ENCODE assay signal across 8 cellular contexts in the genomic region with DNA sequence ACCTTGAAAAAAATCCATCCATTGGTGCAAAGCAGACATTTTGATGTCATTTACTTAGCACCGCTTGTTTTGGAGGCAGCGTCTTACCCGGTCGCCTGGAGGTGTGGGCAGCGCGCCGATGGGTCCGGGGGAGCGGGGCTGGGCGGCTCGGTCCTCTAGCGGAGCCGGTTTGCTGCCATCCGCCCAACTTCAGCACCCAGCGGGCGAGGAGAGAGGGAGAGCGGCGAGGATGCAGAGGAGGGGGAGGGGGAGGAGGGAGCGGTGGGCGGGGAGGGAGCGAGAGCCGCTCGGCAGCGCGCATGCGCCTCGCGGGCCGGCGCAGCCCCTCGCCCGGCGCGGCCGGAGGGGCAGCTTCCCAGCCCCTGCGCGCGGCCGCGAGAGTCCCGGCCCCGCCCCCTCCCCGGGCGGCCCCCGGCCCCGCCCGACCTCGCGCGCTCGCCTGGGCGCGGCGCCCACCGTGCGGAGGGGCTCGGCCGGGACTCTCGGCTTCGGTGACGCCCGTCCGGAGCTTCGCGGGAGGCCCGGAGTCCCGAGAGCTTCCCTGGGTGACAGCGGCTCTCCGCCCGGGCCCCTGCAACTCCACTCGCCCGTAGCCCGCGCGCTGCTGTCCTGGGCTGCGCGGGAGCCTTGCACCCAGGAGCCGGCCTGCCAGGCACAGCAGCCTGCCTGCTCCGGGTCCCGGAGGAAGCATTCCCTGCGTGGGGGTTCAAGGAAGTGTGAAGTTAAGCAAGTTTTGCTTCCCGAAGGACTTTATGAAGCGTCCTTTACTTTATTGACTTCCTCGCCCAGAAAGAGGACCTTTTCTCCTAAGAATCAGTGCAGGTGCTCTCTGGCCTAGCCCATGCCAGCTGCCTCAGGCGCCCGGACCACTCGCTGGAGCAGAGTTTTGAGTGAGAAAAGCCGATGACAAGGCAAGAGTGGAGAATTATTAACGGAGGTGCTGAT. TPM values are rescaled to one million over a fixed set of nuclear protein-coding genes. Genes with fewer than 3 reads are reported as not detected.
DNase-seq lines count a peak whose midpoint lies in the region; ATAC-seq and TF ChIP-seq lines count a peak whose summit lies in the region.

A gene with protein sequence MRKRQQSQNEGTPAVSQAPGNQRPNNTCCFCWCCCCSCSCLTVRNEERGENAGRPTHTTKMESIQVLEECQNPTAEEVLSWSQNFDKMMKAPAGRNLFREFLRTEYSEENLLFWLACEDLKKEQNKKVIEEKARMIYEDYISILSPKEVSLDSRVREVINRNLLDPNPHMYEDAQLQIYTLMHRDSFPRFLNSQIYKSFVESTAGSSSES (minus strand): TSS at position 246 of the 945 bp plus-strand sequence. CDS start 87,264 bp downstream, outside the sequence.

- no peak for TF ChIP-seq EP300 in upper lobe of left lung (IDR thresholded peaks at IDR 0.05)

- DNase-seq in activated naive CD4-positive, alpha-beta T cell treated with anti-CD3 and anti-CD28 coated beads for 36 hours = peak; percentile 50
- DNase-seq in activated naive CD4-positive, alpha-beta T cell (lab: John Stamatoyannopoulos, UW) = no peak
- DNase-seq in NCI-H2171 (lab: John Stamatoyannopoulos, UW) = peak; percentile 52
- DNase-seq in activated T-cell treated with anti-CD3 and anti-CD28 coated beads, Interleukin-2, amount 50 U/mL, for 24 hours = peak; percentile 55
- peak; percentile 72 for DNase-seq in fibroblast of the aortic adventitia (ENCODE audit: low read depth)
- peak in 6 of 9 donors; percentile 5 to 32 (median 15) for DNase-seq in naive thymus-derived CD4-positive, alpha-beta T cell
- DNase-seq in upper lobe of left lung = peak; percentile 34 to 88

- peak within 1 kb of the TSS; percentile 73 for H3K4me3 Mint-ChIP-seq in activated naive CD4-positive, alpha-beta T cell treated with anti-CD3 and anti-CD28 coated beads for 36 hours
- peak within 1 kb of the TSS; percentile 74 for H3K4me3 Mint-ChIP-seq in activated T-cell treated with anti-CD3 and anti-CD28 coated beads, Interleukin-2, amount 50 U/mL, for 24 hours
- peak within 1 kb of the TSS; percentile 78 to 94 (median 88) for H3K4me3 Mint-ChIP-seq in naive thymus-derived CD4-positive, alpha-beta T cell

- peaks cover 3 to 12% of the 10 kb centered on the region in 2 donors for H3K4me1 ChIP-seq in naive thymus-derived CD4-positive, alpha-beta T cell (ENCODE audit: control insufficient read depth in 2 of 2, insufficient read depth in 2 of 2, low read length in 2 of 2)
- H3K4me1 ChIP-seq in upper lobe of left lung = peaks cover 13 to 21% (median 17%) of the 10 kb centered on the region in 4 donors

- H3K9me3 ChIP-seq in naive thymus-derived CD4-positive, alpha-beta T cell (ENCODE audit: control insufficient read depth in 2 of 3, low read length in 3 of 3) = no peaks in the 10 kb centered on the region
- no peaks in the 10 kb centered on the region for H3K9me3 ChIP-seq in upper lobe of left lung

- intact Hi-C loops in activated naive CD4-positive, alpha-beta T cell treated with anti-CD3 and anti-CD28 coated beads for 36 hours (cut with micrococcal nuclease) = no loop called here
- intact Hi-C loops in naive thymus-derived CD4-positive, alpha-beta T cell (cut with micrococcal nuclease) = no loop called here

- no peaks in the 10 kb centered on the region for H3K36me3 ChIP-seq in naive thymus-derived CD4-positive, alpha-beta T cell (ENCODE audit: control insufficient read depth in 2 of 3, insufficient read depth in 3 of 3, low read length in 3 of 3)
- H3K36me3 ChIP-seq in upper lobe of left lung = no peaks in the 10 kb centered on the region

- 14 to 41% methylated on average over 8 to 19 of the region's 89 CpGs for WGBS in upper lobe of left lung, 2 donors

- peaks cover 1% of the 10 kb centered on the region for H3K36me3 Mint-ChIP-seq in activated naive CD4-positive, alpha-beta T cell treated with anti-CD3 and anti-CD28 coated beads for 36 hours (ENCODE audit: low read depth)
- no peaks in the 10 kb centered on the region for H3K36me3 Mint-ChIP-seq in activated T-cell treated with anti-CD3 and anti-CD28 coated beads, Interleukin-2, amount 50 U/mL, for 24 hours (ENCODE audit: low read depth)
- H3K36me3 Mint-ChIP-seq in naive thymus-derived CD4-positive, alpha-beta T cell = peaks cover 0 to 5% (median 0%) of the 10 kb centered on the region in 5 donors

- TF ChIP-seq CTCF in fibroblast of the aortic adventitia (IDR thresholded peaks at IDR 0.05; ENCODE audit: insufficient read depth, low read length) (no peak), upper lobe of left lung (IDR thresholded peaks at IDR 0.05) (no peak)

- peak within 1 kb of the TSS; percentile 92 for H3K4me3 ChIP-seq in fibroblast of the aortic adventitia (ENCODE audit: low read depth, low read length)
- H3K4me3 ChIP-seq in naive thymus-derived CD4-positive, alpha-beta T cell (ENCODE audit: low read length) = peak within 1 kb of the TSS; percentile 51
- H3K4me3 ChIP-seq in upper lobe of left lung = peak within 1 kb of the TSS; percentile 40 to 61 (median 52)

- H3K27ac Mint-ChIP-seq in activated naive CD4-positive, alpha-beta T cell treated with anti-CD3 and anti-CD28 coated beads for 36 hours = no peak within 1 kb of the TSS
- H3K27ac Mint-ChIP-seq in activated T-cell treated with anti-CD3 and anti-CD28 coated beads, Interleukin-2, amount 50 U/mL, for 24 hours = no peak within 1 kb of the TSS
- peak within 1 kb of the TSS in 1 of 9 donors; percentile 68 for H3K27ac Mint-ChIP-seq in naive thymus-derived CD4-positive, alpha-beta T cell

- peaks cover 32% of the 10 kb centered on the region for H3K27me3 Mint-ChIP-seq in activated naive CD4-positive, alpha-beta T cell treated with anti-CD3 and anti-CD28 coated beads for 36 hours (ENCODE audit: low read depth)
- peaks cover 62% of the 10 kb centered on the region for H3K27me3 Mint-ChIP-seq in activated T-cell treated with anti-CD3 and anti-CD28 coated beads, Interleukin-2, amount 50 U/mL, for 24 hours
- peaks cover 34 to 52% (median 47%) of the 10 kb centered on the region in 5 donors for H3K27me3 Mint-ChIP-seq in naive thymus-derived CD4-positive, alpha-beta T cell

- ATAC-seq in HG02852 (IDR thresholded peaks at IDR 0.05; ENCODE audit: unreplicated experiment) = peak; percentile 46
- ATAC-seq in naive thymus-derived CD4-positive, alpha-beta T cell = peak; percentile 75
- peak; percentile 49 to 81 for ATAC-seq in upper lobe of left lung (ENCODE audit: low FRiP score in 2 of 2)

- no peak within 1 kb of the TSS for H3K27ac ChIP-seq in naive thymus-derived CD4-positive, alpha-beta T cell (ENCODE audit: low read depth, low read length)
- H3K27ac ChIP-seq in upper lobe of left lung = no peak within 1 kb of the TSS

- H3K4me1 Mint-ChIP-seq in activated naive CD4-positive, alpha-beta T cell treated with anti-CD3 and anti-CD28 coated beads for 36 hours (ENCODE audit: low read depth) = peaks cover 14% of the 10 kb centered on the region
- peaks cover 16% of the 10 kb centered on the region for H3K4me1 Mint-ChIP-seq in activated T-cell treated with anti-CD3 and anti-CD28 coated beads, Interleukin-2, amount 50 U/mL, for 24 hours (ENCODE audit: low read depth)
- peaks cover 11 to 33% (median 22%) of the 10 kb centered on the region in 7 donors for H3K4me1 Mint-ChIP-seq in naive thymus-derived CD4-positive, alpha-beta T cell

- no peaks in the 10 kb centered on the region for H3K9me3 Mint-ChIP-seq in activated naive CD4-positive, alpha-beta T cell treated with anti-CD3 and anti-CD28 coated beads for 36 hours
- H3K9me3 Mint-ChIP-seq in activated T-cell treated with anti-CD3 and anti-CD28 coated beads, Interleukin-2, amount 50 U/mL, for 24 hours = no peaks in the 10 kb centered on the region
- H3K9me3 Mint-ChIP-seq in naive thymus-derived CD4-positive, alpha-beta T cell = peaks cover 0 to 6% (median 0%) of the 10 kb centered on the region in 11 donors

- peaks cover 2 to 8% of the 10 kb centered on the region in 2 donors for H3K27me3 ChIP-seq in naive thymus-derived CD4-positive, alpha-beta T cell (ENCODE audit: control insufficient read depth in 2 of 2, insufficient read depth in 2 of 2, low read length in 2 of 2)
- peaks cover 0 to 16% (median 6%) of the 10 kb centered on the region in 4 donors for H3K27me3 ChIP-seq in upper lobe of left lung

- POLR2A ChIA-PET in naive thymus-derived CD4-positive, alpha-beta T cell (lab: Charles Lee) = no interaction called here

- no peak for TF ChIP-seq POLR2A in upper lobe of left lung (IDR thresholded peaks at IDR 0.05)

- CTCF ChIA-PET in activated naive CD4-positive, alpha-beta T cell treated with anti-CD3 and anti-CD28 coated beads for 36 hours (lab: Charles Lee) = interaction anchor here (0.6 kb wide), 1 partner anchor 14 kb away, joined by 3 read pairs; no protein-coding TSS in a partner anchor
- CTCF ChIA-PET in naive thymus-derived CD4-positive, alpha-beta T cell (lab: Charles Lee) = no interaction called here

RNA-seq across cellular contexts. Expression of the gene that starts here (rescaled TPM):
- total RNA-seq in activated naive CD4-positive, alpha-beta T cell treated with anti-CD3 and anti-CD28 coated beads for 36 hours = not detected
- 7.8 and 38.1 TPM in 2 replicates for total RNA-seq in fibroblast of the aortic adventitia (ENCODE audit: low replicate concordance)
- under 1 TPM in 1 of 5 experiments, not detected in 4; 0.39 TPM for total RNA-seq in naive thymus-derived CD4-positive, alpha-beta T cell
- not detected for polyA plus RNA-seq in naive thymus-derived CD4-positive, alpha-beta T cell
- total RNA-seq in upper lobe of left lung = under 1 TPM in 4 of 6 donors, not detected in 2; 0.15 to 0.49 (median 0.28) TPM

Comparison
In these comparisons a context has a peak if more than half of its experiments do, and no peak if none do; other contexts are left out.
1. Peak in DNase-seq in activated naive CD4-positive, alpha-beta T cell treated with anti-CD3 and anti-CD28 coated beads for 36 hours; RNA of the gene not detected or under 1 TPM.
2. Peak in DNase-seq, ATAC-seq and H3K4me3 ChIP-seq in naive thymus-derived CD4-positive, alpha-beta T cell; RNA of the gene not detected or under 1 TPM.
3. Peak in DNase-seq, ATAC-seq and H3K4me3 ChIP-seq in upper lobe of left lung; RNA of the gene not detected or under 1 TPM.
4. DNase-seq: peak in NCI-H2171 (single experiment), activated T-cell treated with anti-CD3 and anti-CD28 coated beads, Interleukin-2, amount 50 U/mL, for 24 hours (single experiment) and fibroblast of the aortic adventitia (single experiment); none in activated naive CD4-positive, alpha-beta T cell (0 of 4).
5. Peak in every context shown above with its lines, with median percentiles within 50 percentile points of each other: H3K4me3 Mint-ChIP-seq, ATAC-seq and H3K4me3 ChIP-seq.